ENCODE assay signal across 3 cellular contexts in the genomic region with DNA sequence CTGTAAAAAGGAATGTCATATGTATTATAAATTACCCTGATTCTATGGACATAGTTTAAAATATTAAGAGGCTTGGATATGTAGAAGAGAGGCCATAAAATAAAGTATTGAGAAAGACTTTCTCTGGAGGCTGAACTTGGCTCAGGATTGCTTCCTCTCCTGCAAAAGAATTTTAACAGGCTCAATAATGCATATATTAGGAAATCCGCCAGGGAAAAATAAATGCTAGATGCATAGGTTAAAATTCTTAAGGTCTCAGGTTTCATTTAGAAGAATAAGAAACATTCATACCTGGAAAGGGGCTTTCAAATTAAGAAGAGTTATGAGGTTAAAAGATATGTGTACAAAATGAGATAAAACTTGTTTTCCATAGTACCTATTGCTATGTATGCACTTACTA.
"Had no signal": no experiment of that assay in that cellular context is flagged by ENCODE, and none has a peak within 500 bp of the region (broad histone marks: within the 10 kb centered on the region; RNA-seq: fewer than 3 reads in every experiment).

No MANE protein-coding gene starts in this region.

- DNase-seq: GDM1, GF-D8 had no signal

- H3K4me3 ChIP-seq: GM12878 had no signal

- ATAC-seq: GM12878 had no signal
